ENCODE assay signal across 8 cellular contexts in genomic region chr10:89302628-89303027, GRCh38. TPM values are rescaled to one million over a fixed set of nuclear protein-coding genes. Genes with fewer than 3 reads are reported as not detected.
DNase-seq lines count a peak whose midpoint lies in the region; ATAC-seq, FAIRE-seq and TF ChIP-seq lines count a peak whose summit lies in the region.

No MANE protein-coding gene starts in this region.

- peak overlapping the region; percentile 87 for H3K4me2 ChIP-seq in skeletal muscle satellite cell (ENCODE audit: low read length)

- H3K27me3 Mint-ChIP-seq in T-cell, result no peaks in the 10 kb centered on the region

- peaks cover 16% of the 10 kb centered on the region for H3K4me1 ChIP-seq in skeletal muscle satellite cell (ENCODE audit: control insufficient read depth, insufficient read depth, low read length)

- TF ChIP-seq POLR2A in GM18505 (IDR thresholded peaks at IDR 0.05; ENCODE audit: borderline replicate concordance, extremely low read depth, insufficient read depth, insufficient read length), result no peak

- H3K27me3 ChIP-seq in skeletal muscle satellite cell (ENCODE audit: control insufficient read depth, insufficient read depth, low read length), result no peaks in the 10 kb centered on the region

- H3K4me3 Mint-ChIP-seq in T-cell, result peak overlapping the region; percentile 85 to 96 (median 88)

- POLR2A ChIA-PET in T-cell (lab: Charles Lee), result interaction anchor here (1.0 to 2.2 kb wide), 3 partner anchors 26 to 90 kb away, joined by 3 to 10 read pairs (median 6); partner anchors contain the start of genes IFIT1 (in 1 of the 2) and IFIT3 (in 1 of the 2)

- peak; percentile 33 for FAIRE-seq in GM19239 (lab: Jason Lieb, UNC)

- H3K9me3 ChIP-seq in skeletal muscle satellite cell (replicated peaks; ENCODE audit: low read length), result no peaks in the 10 kb centered on the region

- peaks cover 13 to 16% (median 15%) of the 10 kb centered on the region in 3 donors for H3K9me3 Mint-ChIP-seq in T-cell

- H3K4me3 ChIP-seq in foreskin fibroblast (ENCODE audit: low read depth in 1 of 2, low read length in 2 of 2) (peak overlapping the region; percentile 43 to 73), skeletal muscle satellite cell (ENCODE audit: low read length) (peak overlapping the region; percentile 70)

- H3K4me1 Mint-ChIP-seq in T-cell, result peaks cover 33 to 53% (median 43%) of the 10 kb centered on the region in 3 donors

- no peak for TF ChIP-seq CTCF in foreskin fibroblast (IDR thresholded peaks at IDR 0.05; ENCODE audit: low read depth, low read length)

- no peak for DNase-seq in GM19239 (ENCODE audit: insufficient read length, low spot score)
- no peak for DNase-seq in T-cell
- peak in 1 of 2 donors; percentile 26 for DNase-seq in foreskin fibroblast
- no peak for DNase-seq in RKO (ENCODE audit: low spot score)
- DNase-seq in SIG-M5 treated with dmso at 0.1 percent for 504 hours (lab: John Stamatoyannopoulos, UW; ENCODE audit: unreplicated experiment), result no peak

- peak overlapping the region; percentile 89 for H3K9ac ChIP-seq in skeletal muscle satellite cell (ENCODE audit: low read depth, low read length)

- no peaks in the 10 kb centered on the region for H3K36me3 ChIP-seq in skeletal muscle satellite cell (ENCODE audit: insufficient read depth, low read length)

- CTCF ChIA-PET in T-cell (lab: Charles Lee), result interaction anchor here in 1 of 2 donors (0.8 to 1.9 kb wide), 8 partner anchors 30 to 116 kb away, joined by 3 to 15 read pairs (median 6); partner anchors contain the start of genes IFIT1, IFIT5 and LIPA

- peak overlapping the region; percentile 98 to 99 for H3K27ac Mint-ChIP-seq in T-cell

- ATAC-seq in T-cell (replicated peaks in 1 of 4), result no peak
- no peak for ATAC-seq in HG02571 (IDR thresholded peaks at IDR 0.05; ENCODE audit: unreplicated experiment)
- ATAC-seq in GM18505 (IDR thresholded peaks at IDR 0.05; ENCODE audit: unreplicated experiment), result no peak

- peaks cover 48% of the 10 kb centered on the region for H3K36me3 Mint-ChIP-seq in T-cell

RNA-seq across cellular contexts. Expression of gene IFIT2, which starts 0.8 kb away (rescaled TPM):
- total RNA-seq in T-cell, result 10 to 100 TPM in 1 of 5 donors, 1 to 10 TPM in 4; 6.4 to 13.9 (median 6.8) TPM
- 2.0 and 3.0 TPM in 2 replicates for total RNA-seq in skeletal muscle satellite cell (2012; rRNA removed)

RNA-seq across cellular contexts. Expression of gene IFIT3, which starts 25.2 kb away (rescaled TPM):
- 1 to 10 TPM; 2.3 to 4.4 (median 3.9) TPM for total RNA-seq in T-cell
- 8.7 and 13.7 TPM in 2 replicates for total RNA-seq in skeletal muscle satellite cell (2012; rRNA removed)

RNA-seq across cellular contexts. Expression of gene LIPA, which starts 51.1 kb away (rescaled TPM):
- 10 to 100 TPM; 23.2 to 38.2 (median 33.6) TPM for total RNA-seq in T-cell
- total RNA-seq in skeletal muscle satellite cell (2012; rRNA removed), result 55.7 and 71.2 TPM in 2 replicates
